11 cellular contexts compared by ENCODE assay signal in the genomic region with DNA sequence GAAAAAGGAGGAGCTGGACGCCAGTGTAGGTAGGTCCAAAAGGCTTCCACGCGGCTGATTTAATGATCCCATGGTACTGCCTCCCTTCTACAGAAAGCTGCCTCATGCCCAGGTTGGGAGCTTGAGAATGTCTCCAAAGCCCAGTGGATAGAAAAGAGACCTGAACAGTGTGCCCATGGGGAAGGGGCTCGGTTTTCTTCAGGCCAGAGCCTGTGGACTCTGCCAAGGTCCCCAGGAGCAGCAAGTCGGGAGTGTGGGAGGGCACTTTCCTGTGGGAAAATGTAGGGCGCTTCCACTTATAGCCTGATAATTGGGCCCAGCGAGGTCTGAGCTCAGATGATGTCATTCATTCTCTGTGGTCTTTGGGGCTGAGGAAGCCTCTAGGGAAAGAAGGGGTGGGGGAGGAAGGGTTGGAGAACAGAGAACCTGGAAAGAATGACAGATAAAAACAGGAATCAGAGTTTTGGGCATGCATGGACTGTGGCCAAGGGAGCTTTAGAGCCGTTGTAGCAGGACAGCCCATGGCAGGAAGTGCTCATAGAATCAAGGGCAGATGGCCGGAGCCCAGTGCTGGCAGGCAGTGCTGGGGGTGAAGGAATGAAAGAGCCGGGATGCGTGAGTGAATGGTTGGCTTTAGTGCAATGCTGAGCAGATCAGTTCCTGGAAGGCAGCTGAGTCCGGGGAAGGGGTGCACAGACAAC. TPM values are rescaled to one million over a fixed set of nuclear protein-coding genes. Genes with fewer than 3 reads are reported as not detected.
DNase-seq lines count a peak whose midpoint lies in the region; ATAC-seq and TF ChIP-seq lines count a peak whose summit lies in the region.
"Had no signal": no experiment of that assay in that cellular context is flagged by ENCODE, and none has a peak within 500 bp of the region (broad histone marks: within the 10 kb centered on the region; RNA-seq: fewer than 3 reads in every experiment).

No MANE protein-coding gene starts in this region.

- no peaks in the 10 kb centered on the region for H3K4me1 ChIP-seq in body of pancreas

- no peak for ATAC-seq in body of pancreas
- no peak for ATAC-seq in stimulated activated naive CD8-positive, alpha-beta T cell treated with anti-CD3 and anti-CD28 coated beads, Interleukin-15, Interleukin-2, amounts not matched to agents 100 U/mL and 50 U/mL, for 24 hours
- ATAC-seq: T-cell had no signal

- in situ Hi-C loops in KBM-7 (cut with MboI; ENCODE audit: low pct_unique_long_range_greater_than_20kb, low sequenced_read_pairs), result loop anchor here (25.0 kb wide), 1 partner anchor 440 kb away; no protein-coding TSS in a partner anchor

- DNase-seq in KBM-7 (peak; percentile 20), cerebellar cortex (ENCODE audit: low spot score) (peak; percentile 86), iris pigment epithelial cell (ENCODE audit: low read depth) (peak; percentile 15), substantia nigra (lab: John Stamatoyannopoulos, UW) (peak in 27 of 49 donors; percentile 5 to 79 (median 23)), NCI-H446 treated with DMSO at 0.1 percent for 48 hours (lab: John Stamatoyannopoulos, UW) (no peak), body of pancreas (no peak)
- no peak for DNase-seq in stimulated activated naive CD4-positive, alpha-beta T cell treated with Interleukin-2 at 50 U/mL for 16 hours (lab: John Stamatoyannopoulos, UW)
- DNase-seq in stimulated activated naive CD8-positive, alpha-beta T cell treated with anti-CD3 and anti-CD28 coated beads, Interleukin-15, Interleukin-2, amounts not matched to agents 100 U/mL and 50 U/mL, for 24 hours, result no peak
- DNase-seq: NCI-H2081, retina had no signal

- TF ChIP-seq POLR2A in body of pancreas (IDR thresholded peaks at IDR 0.05), result no peak

- TF ChIP-seq CTCF in body of pancreas (IDR thresholded peaks at IDR 0.05), result no peak

- no peaks in the 10 kb centered on the region for H3K9me3 ChIP-seq in body of pancreas

- H3K27ac ChIP-seq in substantia nigra (ENCODE audit: low read depth, low read length, poor library complexity, severe bottlenecking) (no peak overlapping the region), body of pancreas (peak overlapping the region in 1 of 4 donors; percentile 17)

- intact Hi-C loops in body of pancreas (cut with DNase I), result no loop called here

- 55 to 59% methylated on average over 12 of the region's 12 CpGs for WGBS in body of pancreas, 2 donors

- no peaks in the 10 kb centered on the region for H3K36me3 ChIP-seq in body of pancreas (replicated peaks in 1 of 2; ENCODE audit: insufficient read depth in 1 of 2, low read depth in 2 of 2)

- no peaks in the 10 kb centered on the region for H3K27me3 ChIP-seq in body of pancreas

- H3K4me3 ChIP-seq in body of pancreas, result no peak overlapping the region

RNA-seq across cellular contexts. Expression of gene SH3PXD2B, which starts 42.5 kb away (rescaled TPM):
- total RNA-seq in body of pancreas, result 10 to 100 TPM in 1 of 2 donors, 1 to 10 TPM in 1; 9.9 to 16.9 TPM

Comparison
In these comparisons a context has a peak if more than half of its experiments do, and no peak if none do; other contexts are left out.
1. DNase-seq: peak in KBM-7 (single experiment), cerebellar cortex (single experiment), iris pigment epithelial cell (single experiment) and substantia nigra (27 of 49); none in NCI-H446 treated with DMSO at 0.1 percent for 48 hours (single experiment), body of pancreas (0 of 4), stimulated activated naive CD4-positive, alpha-beta T cell treated with Interleukin-2 at 50 U/mL for 16 hours (single experiment) and stimulated activated naive CD8-positive, alpha-beta T cell treated with anti-CD3 and anti-CD28 coated beads, Interleukin-15, Interleukin-2, amounts not matched to agents 100 U/mL and 50 U/mL, for 24 hours (single experiment).